Comparison of ENCODE assay signal across 24 cellular contexts in the genomic region with DNA sequence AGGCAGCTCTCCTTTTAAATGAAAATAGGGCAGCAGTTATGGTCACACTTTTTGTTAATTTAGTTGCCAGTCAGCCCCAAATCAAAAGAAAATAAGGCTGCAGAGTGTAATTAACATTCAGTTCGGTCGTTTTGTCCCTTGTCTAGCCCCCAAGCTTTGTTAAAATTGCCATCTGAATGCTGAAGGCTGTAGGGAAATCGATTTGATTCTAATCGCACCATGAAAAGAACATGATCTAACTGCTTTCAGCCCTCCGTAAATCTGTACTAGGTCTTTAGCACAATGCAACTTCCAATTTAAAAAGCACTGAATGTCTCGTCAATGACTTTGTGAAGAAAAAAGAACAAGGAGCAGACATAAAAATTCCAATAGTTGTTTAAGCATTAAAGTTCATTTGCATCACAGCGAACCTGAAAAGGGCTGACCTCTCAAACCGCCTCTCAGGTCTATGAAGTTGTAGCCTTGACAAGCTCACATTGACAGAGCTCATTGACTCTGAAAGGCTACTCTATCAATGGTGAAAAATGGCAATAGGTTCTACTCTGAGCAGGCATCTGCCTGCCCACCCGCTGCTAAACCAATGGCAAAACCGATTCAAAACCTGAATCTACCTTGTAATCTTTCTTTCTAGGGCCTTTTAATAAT. TPM values are rescaled to one million over a fixed set of nuclear protein-coding genes. Genes with fewer than 3 reads are reported as not detected.
A peak's percentile ranks its signal among the peaks of the same experiment; 100 is the strongest.
DNase-seq lines count a peak whose midpoint lies in the region; ATAC-seq and TF ChIP-seq lines count a peak whose summit lies in the region.
"Had no signal": no experiment of that assay in that cellular context is flagged by ENCODE, and none has a peak within 500 bp of the region (broad histone marks: within the 10 kb centered on the region; RNA-seq: fewer than 3 reads in every experiment).

No MANE protein-coding gene starts in this region.

- TF ChIP-seq CTCF in natural killer cell (IDR thresholded peaks at IDR 0.05) (no peak), OCI-LY1 (IDR thresholded peaks at IDR 0.05; ENCODE audit: low read length) (no peak), smooth muscle cell (IDR thresholded peaks at IDR 0.05; ENCODE audit: borderline replicate concordance, insufficient read depth, poor library complexity, severe bottlenecking) (no peak)

- H2AFZ ChIP-seq in OCI-LY1 (ENCODE audit: low read length): no peak overlapping the region
- no peak overlapping the region for H2AFZ ChIP-seq in smooth muscle cell (ENCODE audit: low read depth)

- H3K4me2 ChIP-seq in OCI-LY1 (ENCODE audit: low read length): no peak overlapping the region
- no peak overlapping the region for H3K4me2 ChIP-seq in smooth muscle cell

- no peaks in the 10 kb centered on the region for H3K27me3 ChIP-seq in OCI-LY1 (ENCODE audit: insufficient read depth, low read length)
- no peaks in the 10 kb centered on the region for H3K27me3 ChIP-seq in iPS DF 6.9 (ENCODE audit: control insufficient read depth, insufficient read depth, low read length)
- no peaks in the 10 kb centered on the region for H3K27me3 ChIP-seq in smooth muscle cell (ENCODE audit: low read depth)
- H3K27me3 ChIP-seq: adrenal gland, foreskin keratinocyte, left lung had no signal

- H3K9ac ChIP-seq in OCI-LY1 (ENCODE audit: low read length): no peak overlapping the region
- no peak overlapping the region for H3K9ac ChIP-seq in smooth muscle cell (ENCODE audit: low read depth)

- peak overlapping the region; percentile 56 to 70 for H3K27ac Mint-ChIP-seq in natural killer cell
- no peak overlapping the region for H3K27ac Mint-ChIP-seq in natural killer cell treated with Interleukin-12 subunit alpha and Interleukin-12 subunit beta and Interleukin-15 and Interleukin-18, amount 100 ng/mL, for 72 hours

- peaks cover 42% of the 10 kb centered on the region for H3K4me1 ChIP-seq in OCI-LY1 (ENCODE audit: insufficient read depth, low read length, severe bottlenecking)
- H3K4me1 ChIP-seq in iPS DF 6.9 (ENCODE audit: control insufficient read depth, insufficient read depth, low read length): peaks cover 1% of the 10 kb centered on the region; the same call in 1 of the 2 replicates
- peaks cover 37% of the 10 kb centered on the region for H3K4me1 ChIP-seq in smooth muscle cell (ENCODE audit: low read depth)
- H3K4me1 ChIP-seq: foreskin keratinocyte had no signal

- WGBS in iPS DF 6.9 (ENCODE audit: insufficient coverage, insufficient read length): no CpG with 5 or more reads among the region's 10 CpGs
- 39% methylated on average over 10 of the region's 10 CpGs for WGBS in smooth muscle cell (ENCODE audit: low lambda C conversion rate)

- no peaks in the 10 kb centered on the region for H4K20me1 ChIP-seq in OCI-LY1 (ENCODE audit: insufficient read depth, low read length)
- peaks cover 91% of the 10 kb centered on the region for H4K20me1 ChIP-seq in smooth muscle cell (ENCODE audit: low read depth)

- intact Hi-C loops in natural killer cell (cut with micrococcal nuclease): no loop called here

- no peaks in the 10 kb centered on the region for H3K9me3 Mint-ChIP-seq in natural killer cell
- no peaks in the 10 kb centered on the region for H3K9me3 Mint-ChIP-seq in natural killer cell treated with Interleukin-12 subunit alpha and Interleukin-12 subunit beta and Interleukin-15 and Interleukin-18, amount 100 ng/mL, for 72 hours

- no peaks in the 10 kb centered on the region for H3K9me3 ChIP-seq in OCI-LY1 (ENCODE audit: low read length)
- H3K9me3 ChIP-seq in iPS DF 6.9 (ENCODE audit: control insufficient read depth, insufficient read depth, low read length): no peaks in the 10 kb centered on the region; the same call in 1 of the 2 replicates
- H3K9me3 ChIP-seq in smooth muscle cell (replicated peaks; ENCODE audit: low read depth): no peaks in the 10 kb centered on the region
- H3K9me3 ChIP-seq: adrenal gland, left lung, mucosa of descending colon had no signal

- no peak for DNase-seq in natural killer cell
- DNase-seq in natural killer cell treated with Interleukin-12 subunit alpha and Interleukin-12 subunit beta and Interleukin-15 and Interleukin-18, amount 100 ng/mL, for 72 hours (ENCODE audit: low spot score): no peak
- DNase-seq in iPS DF 6.9 (ENCODE audit: low read depth, low spot score): peak; percentile 41
- DNase-seq in stimulated activated CD4-positive, alpha-beta T cell treated with anti-CD3 and anti-CD28 coated beads, Interleukin-4, amount 100 ng/mL, for 1 hour: no peak
- no peak for DNase-seq in SKM-1 (lab: John Stamatoyannopoulos, UW; ENCODE audit: unreplicated experiment)
- DNase-seq in HK-2 (ENCODE audit: unreplicated experiment): no peak
- DNase-seq in smooth muscle cell (lab: John Stamatoyannopoulos, UW; ENCODE audit: unreplicated experiment): no peak
- DNase-seq: activated CD4-positive, alpha-beta T cell treated with anti-CD3 and anti-CD28 coated beads, Interleukin-2, amount 50 U/mL, for 1 hour; activated CD8-positive, alpha-beta memory T cell treated with anti-CD3 and anti-CD28 coated beads, Interleukin-2, amount 50 U/mL, for 48 hours; activated effector memory CD4-positive, alpha-beta T cell treated with Interleukin-2 at 50 U/mL for 16 hours; adrenal gland; C1 segment of cervical spinal cord; dermis blood vessel endothelial cell; foreskin keratinocyte; GF-D8; hypothalamus; left lung; mucosa of descending colon; NCI-H1048; nucleus accumbens; stimulated activated CD4-positive, alpha-beta T cell treated with anti-CD3 and anti-CD28 coated beads, Interleukin-12 subunit alpha, Interleukin-12 subunit beta, amount 100 ng/mL, for 4 hours had no signal

- no peak overlapping the region for H3K4me3 ChIP-seq in OCI-LY1 (ENCODE audit: low read depth, low read length, poor library complexity, severe bottlenecking)
- no peak overlapping the region for H3K4me3 ChIP-seq in iPS DF 6.9 (ENCODE audit: low read length)
- no peak overlapping the region for H3K4me3 ChIP-seq in smooth muscle cell
- H3K4me3 ChIP-seq: adrenal gland, left lung, mucosa of descending colon had no signal

- H3K79me2 ChIP-seq in OCI-LY1 (ENCODE audit: insufficient read depth, low read length) (peaks cover 5% of the 10 kb centered on the region; the same call in 1 of the 2 replicates), smooth muscle cell (ENCODE audit: low read depth) (peaks cover 44% of the 10 kb centered on the region)

- H3K27ac ChIP-seq in OCI-LY1 (ENCODE audit: low read depth, low read length, poor library complexity, severe bottlenecking) (peak overlapping the region; percentile 67), iPS DF 6.9 (ENCODE audit: low read length) (no peak overlapping the region), smooth muscle cell (ENCODE audit: low read depth) (no peak overlapping the region)
- H3K27ac ChIP-seq: epithelial cell of prostate, foreskin keratinocyte, left lung, RWPE1 had no signal

- H3K9me2 ChIP-seq in OCI-LY1 (ENCODE audit: low read depth, low read length): no peaks in the 10 kb centered on the region

- H3K4me1 Mint-ChIP-seq in natural killer cell: peaks cover 22 to 26% of the 10 kb centered on the region in 2 donors
- peaks cover 6 to 8% of the 10 kb centered on the region in 2 donors for H3K4me1 Mint-ChIP-seq in natural killer cell treated with Interleukin-12 subunit alpha and Interleukin-12 subunit beta and Interleukin-15 and Interleukin-18, amount 100 ng/mL, for 72 hours (ENCODE audit: low read depth in 2 of 2)

- no peaks in the 10 kb centered on the region for H3K27me3 Mint-ChIP-seq in natural killer cell (ENCODE audit: low read depth in 2 of 2)
- H3K27me3 Mint-ChIP-seq in natural killer cell treated with Interleukin-12 subunit alpha and Interleukin-12 subunit beta and Interleukin-15 and Interleukin-18, amount 100 ng/mL, for 72 hours: no peaks in the 10 kb centered on the region

- H3K36me3 ChIP-seq in OCI-LY1 (ENCODE audit: insufficient read depth, low read length) (peaks cover 5% of the 10 kb centered on the region; the same call in 1 of the 2 replicates), iPS DF 6.9 (ENCODE audit: control insufficient read depth, insufficient read depth, low read length) (no peaks in the 10 kb centered on the region), smooth muscle cell (ENCODE audit: low read depth) (peaks cover 8% of the 10 kb centered on the region)
- H3K36me3 ChIP-seq: adrenal gland had no signal

- ATAC-seq in natural killer cell: no peak
- no peak for ATAC-seq in natural killer cell treated with Interleukin-12 subunit alpha and Interleukin-12 subunit beta and Interleukin-15 and Interleukin-18, amount 100 ng/mL, for 72 hours
- ATAC-seq: foreskin keratinocyte, left lung, mucosa of descending colon had no signal

- no peaks in the 10 kb centered on the region for H3F3A ChIP-seq in OCI-LY1 (ENCODE audit: insufficient read depth, low read length)
- no peaks in the 10 kb centered on the region for H3F3A ChIP-seq in smooth muscle cell (ENCODE audit: low read depth)

- no peak overlapping the region for H3K4me3 Mint-ChIP-seq in natural killer cell
- H3K4me3 Mint-ChIP-seq in natural killer cell treated with Interleukin-12 subunit alpha and Interleukin-12 subunit beta and Interleukin-15 and Interleukin-18, amount 100 ng/mL, for 72 hours: no peak overlapping the region

- no peaks in the 10 kb centered on the region for H3K36me3 Mint-ChIP-seq in natural killer cell
- peaks cover 6% of the 10 kb centered on the region for H3K36me3 Mint-ChIP-seq in natural killer cell treated with Interleukin-12 subunit alpha and Interleukin-12 subunit beta and Interleukin-15 and Interleukin-18, amount 100 ng/mL, for 72 hours

RNA-seq across cellular contexts. Expression of gene CHIC2, which starts 48.9 kb away (rescaled TPM):
- 10 to 100 TPM; 62.0 to 85.0 (median 79.7) TPM for total RNA-seq in natural killer cell
- 10 to 100 TPM; 15.2 to 31.3 TPM for total RNA-seq in natural killer cell treated with Interleukin-12 subunit alpha and Interleukin-12 subunit beta and Interleukin-15 and Interleukin-18, amount 100 ng/mL, for 72 hours
- total RNA-seq in smooth muscle cell: 61.0 and 61.4 TPM in 2 replicates
- 52.2 and 57.0 TPM in 2 replicates for polyA plus RNA-seq in smooth muscle cell

Comparison
In these comparisons a context has a peak if more than half of its experiments do, and no peak if none do; other contexts are left out.
1. H3K27ac Mint-ChIP-seq: peak in natural killer cell (2 of 2); none in natural killer cell treated with Interleukin-12 subunit alpha and Interleukin-12 subunit beta and Interleukin-15 and Interleukin-18, amount 100 ng/mL, for 72 hours (0 of 2).